Comparison of ENCODE assay signal across 32 cellular contexts in the genomic region with DNA sequence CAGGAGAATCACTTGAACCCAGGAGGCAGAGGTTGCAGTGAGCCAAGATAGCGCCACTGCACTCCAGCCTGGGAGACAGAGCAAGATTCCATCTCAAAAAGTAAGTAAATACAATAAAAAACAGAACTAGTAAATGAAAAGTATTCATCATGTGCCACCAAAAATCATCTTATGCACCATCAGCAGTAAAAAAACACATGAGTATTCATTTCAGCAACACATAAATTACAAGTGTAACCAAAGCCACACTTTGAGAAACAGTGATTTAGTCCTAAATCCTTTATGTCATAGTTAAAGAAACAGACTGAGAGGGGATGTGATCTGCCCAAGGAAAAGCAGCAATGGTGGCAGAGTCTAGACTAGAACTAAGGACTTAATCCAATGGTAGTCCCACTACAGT.
"Had no signal": no experiment of that assay in that cellular context is flagged by ENCODE, and none has a peak within 500 bp of the region (broad histone marks: within the 10 kb centered on the region; RNA-seq: fewer than 3 reads in every experiment).

No MANE protein-coding gene starts in this region.

- H3K9me3 Mint-ChIP-seq: activated B cell treated with CpG ODN at 0.5 μM for 24 hours; activated naive CD4-positive, alpha-beta T cell treated with anti-CD3 and anti-CD28 coated beads, Interleukin-2, amount 50 U/mL, for 24 hours; activated T-cell treated with anti-CD3 and anti-CD28 coated beads, Interleukin-2, amount 50 U/mL, for 24 hours; activated T-helper 1 cell treated with anti-CD3 and anti-CD28 coated beads, Interleukin-12 subunit alpha, Interleukin-12 subunit beta, Interleukin-2, Interleukin-4 antibody, amounts not matched to agents 30 ng/mL and 10 ng/mL and 1 ng/mL, durations not matched to agents 14 hours and 24 hours and 36 hours; brain; T-cell had no signal

- H3K27ac ChIP-seq: cardiac muscle cell, SK-N-MC had no signal

- H3K4me3 ChIP-seq: cardiac muscle cell, SK-N-MC had no signal

- DNase-seq: activated B cell treated with CpG ODN at 0.5 μM for 24 hours; activated CD4-positive, alpha-beta T cell treated with anti-CD3 and anti-CD28 coated beads for 1 hour; activated CD4-positive, alpha-beta T cell treated with anti-CD3 and anti-CD28 coated beads, Interleukin-2, amount 10 ng/mL, durations not matched to agents 24 days and 14 days; activated CD4-positive, alpha-beta T cell treated with anti-CD3 and anti-CD28 coated beads, Interleukin-2, amount 50 U/mL, for 48 hours; activated CD8-positive, alpha-beta memory T cell treated with anti-CD3 and anti-CD28 coated beads, Interleukin-2, amount 10 ng/mL, durations not matched to agents 7 days and 5 days; activated effector memory CD4-positive, alpha-beta T cell treated with Interleukin-2 at 50 U/mL for 16 hours; activated naive CD4-positive, alpha-beta T cell; activated T-cell treated with anti-CD3 and anti-CD28 coated beads, Interleukin-2, amount 50 U/mL, for 24 hours; amniotic stem cell; Kasumi-1; NCI-H1092; NCI-H1417 treated with DMSO at 0.1 percent for 48 hours; NCI-H1694; NCI-H2029; NCI-H2107; NCI-H2171 treated with DMSO at 0.1 percent for 48 hours; NCI-H345; NCI-H510A treated with DMSO at 0.1 percent for 48 hours; NCI-H69; NK-92 treated with Interleukin-12 subunit alpha and Interleukin-12 subunit beta, amount 100 ng/mL, for 24 hours; RPMI8226; T-cell; T1000 had no signal

- H3K27ac Mint-ChIP-seq: activated B cell treated with CpG ODN at 0.5 μM for 24 hours; activated CD4-positive, alpha-beta T cell treated with anti-CD3 and anti-CD28 coated beads, Interleukin-2, amount 10 ng/mL, durations not matched to agents 24 days and 14 days; activated CD8-positive, alpha-beta memory T cell treated with anti-CD3 and anti-CD28 coated beads, Interleukin-2, amount 10 ng/mL, durations not matched to agents 7 days and 5 days; activated naive CD4-positive, alpha-beta T cell treated with anti-CD3 and anti-CD28 coated beads, Interleukin-2, amount 50 U/mL, for 24 hours; activated T-cell treated with anti-CD3 and anti-CD28 coated beads, Interleukin-2, amount 50 U/mL, for 24 hours; activated T-helper 1 cell treated with anti-CD3 and anti-CD28 coated beads, Interleukin-12 subunit alpha, Interleukin-12 subunit beta, Interleukin-2, Interleukin-4 antibody, amounts not matched to agents 30 ng/mL and 10 ng/mL and 1 ng/mL, durations not matched to agents 14 hours and 24 hours and 36 hours; T-cell had no signal

- H3K36me3 ChIP-seq: cardiac muscle cell had no signal

- ATAC-seq: activated CD8-positive, alpha-beta memory T cell treated with anti-CD3 and anti-CD28 coated beads, Interleukin-2, amount 10 ng/mL, durations not matched to agents 7 days and 5 days; Panc1; Right ventricle myocardium inferior; T-cell had no signal

- H3K27me3 ChIP-seq: cardiac muscle cell had no signal

- H3K4me3 Mint-ChIP-seq: activated B cell treated with CpG ODN at 0.5 μM for 24 hours; activated CD4-positive, alpha-beta T cell treated with anti-CD3 and anti-CD28 coated beads, Interleukin-2, amount 10 ng/mL, durations not matched to agents 24 days and 14 days; activated CD8-positive, alpha-beta memory T cell treated with anti-CD3 and anti-CD28 coated beads, Interleukin-2, amount 10 ng/mL, durations not matched to agents 7 days and 5 days; activated naive CD4-positive, alpha-beta T cell treated with anti-CD3 and anti-CD28 coated beads, Interleukin-2, amount 50 U/mL, for 24 hours; activated T-cell treated with anti-CD3 and anti-CD28 coated beads, Interleukin-2, amount 50 U/mL, for 24 hours; activated T-helper 1 cell treated with anti-CD3 and anti-CD28 coated beads, Interleukin-12 subunit alpha, Interleukin-12 subunit beta, Interleukin-2, Interleukin-4 antibody, amounts not matched to agents 30 ng/mL and 10 ng/mL and 1 ng/mL, durations not matched to agents 14 hours and 24 hours and 36 hours; brain; T-cell had no signal

- FAIRE-seq: astrocyte, TTC549 had no signal
